In the genomic region with DNA sequence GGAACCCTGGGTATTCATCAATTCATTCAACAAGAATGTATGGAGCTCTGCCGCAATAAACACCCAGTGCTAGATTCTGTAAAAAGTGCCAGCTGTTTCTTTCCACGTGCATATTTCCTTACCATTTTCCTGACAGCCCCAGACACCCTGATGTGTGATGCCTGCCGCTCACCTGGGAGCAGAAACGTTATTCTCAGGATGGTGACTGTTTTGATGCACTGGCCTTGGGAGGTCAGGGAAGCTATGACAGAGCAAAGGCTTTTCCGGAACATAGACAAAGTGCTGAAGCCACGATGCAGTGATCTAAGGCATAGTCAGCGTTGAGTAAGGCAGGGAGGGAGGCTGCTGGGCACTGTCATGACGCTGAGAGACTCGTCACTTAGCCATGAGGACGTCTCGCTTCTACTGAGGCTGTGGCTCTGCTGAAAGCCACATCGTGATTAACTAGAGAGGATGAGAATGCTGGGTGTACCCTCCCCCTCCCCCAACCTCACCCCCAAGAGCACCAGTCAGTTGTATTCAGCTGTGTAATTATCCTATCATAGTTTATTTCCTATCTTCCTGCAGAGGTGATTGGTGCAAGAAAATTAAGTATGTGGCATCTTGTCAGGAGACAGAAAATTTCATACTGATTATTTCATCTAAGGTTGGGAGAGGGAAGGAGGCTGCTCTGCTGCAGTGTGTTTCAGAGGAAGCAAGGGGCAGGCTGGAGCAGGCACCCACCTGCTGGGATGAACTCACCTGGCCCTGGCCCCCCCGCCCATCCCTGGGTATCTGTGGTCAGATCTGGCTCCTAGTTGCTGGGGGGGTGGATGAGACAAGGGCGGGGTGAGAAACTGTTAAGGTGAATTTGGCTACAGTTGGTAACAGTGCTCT, we compare ENCODE assay signal across 8 cellular contexts. TPM values are rescaled to one million over a fixed set of nuclear protein-coding genes. Genes with fewer than 3 reads are reported as not detected.
A peak's percentile ranks its signal among the peaks of the same experiment; 100 is the strongest.
DNase-seq lines count a peak whose midpoint lies in the region; ATAC-seq and TF ChIP-seq lines count a peak whose summit lies in the region.

No MANE protein-coding gene starts in this region.

- TF ChIP-seq POLR2A in adrenal gland (IDR thresholded peaks at IDR 0.05) (no peak), right lobe of liver (IDR thresholded peaks at IDR 0.05) (no peak)

- no peak for TF ChIP-seq CTCF in OCI-LY1 (IDR thresholded peaks at IDR 0.05; ENCODE audit: low read length)
- no peak for TF ChIP-seq CTCF in adrenal gland (IDR thresholded peaks at IDR 0.05)
- TF ChIP-seq CTCF in right lobe of liver (IDR thresholded peaks at IDR 0.05): no peak

- DNase-seq in Caki2 (ENCODE audit: low read depth) (peak; percentile 82), adrenal gland (peak; percentile 56 to 83 (median 75)), right lobe of liver (no peak), mucosa of gallbladder (ENCODE audit: low spot score) (no peak), NCI-H1048 (lab: John Stamatoyannopoulos, UW) (no peak), DMS153 treated with DMSO at 0.1 percent for 48 hours (lab: John Stamatoyannopoulos, UW; ENCODE audit: unreplicated experiment) (no peak)

- in situ Hi-C loops in Caki2 (cut with HindIII; ENCODE audit: low pct_unique_long_range_greater_than_20kb, low sequenced_read_pairs): no loop called here

- H3K36me3 ChIP-seq in OCI-LY1 (ENCODE audit: insufficient read depth, low read length): no peaks in the 10 kb centered on the region
- no peaks in the 10 kb centered on the region for H3K36me3 ChIP-seq in adrenal gland (replicated peaks in 1 of 2)
- no peaks in the 10 kb centered on the region for H3K36me3 ChIP-seq in right lobe of liver

- H3K4me1 ChIP-seq in OCI-LY1 (ENCODE audit: insufficient read depth, low read length, severe bottlenecking) (peaks cover 60% of the 10 kb centered on the region), adrenal gland (replicated peaks in 1 of 2) (peaks cover 0 to 18% of the 10 kb centered on the region in 2 donors), right lobe of liver (peaks cover 0 to 3% (median 0%) of the 10 kb centered on the region in 4 donors)

- peak overlapping the region; percentile 73 for H3K9ac ChIP-seq in OCI-LY1 (ENCODE audit: low read length)

- peak overlapping the region; percentile 80; the same call in 1 of the 2 replicates for H3K4me2 ChIP-seq in OCI-LY1 (ENCODE audit: low read length)

- H3F3A ChIP-seq in OCI-LY1 (ENCODE audit: insufficient read depth, low read length): peaks cover 7% of the 10 kb centered on the region; the same call in 1 of the 2 replicates

- no peak overlapping the region for H3K4me3 ChIP-seq in OCI-LY1 (ENCODE audit: low read depth, low read length, poor library complexity, severe bottlenecking)
- no peak overlapping the region for H3K4me3 ChIP-seq in adrenal gland
- no peak overlapping the region for H3K4me3 ChIP-seq in right lobe of liver

- no peaks in the 10 kb centered on the region for H4K20me1 ChIP-seq in OCI-LY1 (ENCODE audit: insufficient read depth, low read length)

- no peaks in the 10 kb centered on the region for H3K79me2 ChIP-seq in OCI-LY1 (ENCODE audit: insufficient read depth, low read length)

- H3K27ac ChIP-seq in OCI-LY1 (ENCODE audit: low read depth, low read length, poor library complexity, severe bottlenecking) (peak overlapping the region; percentile 100), adrenal gland (peak overlapping the region in 3 of 5 donors; percentile 13 to 76 (median 64)), right lobe of liver (no peak overlapping the region)

- no peaks in the 10 kb centered on the region for H3K9me2 ChIP-seq in OCI-LY1 (ENCODE audit: low read depth, low read length)

- no peak overlapping the region for H2AFZ ChIP-seq in OCI-LY1 (ENCODE audit: low read length)

- H3K9me3 ChIP-seq in OCI-LY1 (ENCODE audit: low read length): no peaks in the 10 kb centered on the region
- no peaks in the 10 kb centered on the region for H3K9me3 ChIP-seq in adrenal gland (replicated peaks in 1 of 3)
- no peaks in the 10 kb centered on the region for H3K9me3 ChIP-seq in right lobe of liver

- intact Hi-C loops in adrenal gland (cut with DNase I): loop anchor here in 1 of 2 donors (2.0 to 10.0 kb wide), 3 partner anchors 39 to 193 kb away; a partner anchor contains a TSS
- intact Hi-C loops in right lobe of liver (cut with DNase I): loop anchor here in 1 of 2 donors (10.0 kb wide), 1 partner anchor 191 kb away; no protein-coding TSS in a partner anchor

- ATAC-seq in right lobe of liver (peak; percentile 34 to 55 (median 46)), HG03342 (IDR thresholded peaks at IDR 0.05; ENCODE audit: unreplicated experiment) (no peak)

- 20 to 30% (median 22%) methylated on average over 13 to 14 of the region's 14 CpGs for WGBS in adrenal gland, 4 donors
- 31% methylated on average over 9 of the region's 14 CpGs for WGBS in right lobe of liver (ENCODE audit: insufficient coverage, low coverage, low lambda C conversion rate, missing lambda C conversion rate)

- H3K27me3 ChIP-seq in OCI-LY1 (ENCODE audit: insufficient read depth, low read length) (no peaks in the 10 kb centered on the region), adrenal gland (no peaks in the 10 kb centered on the region), right lobe of liver (no peaks in the 10 kb centered on the region)

RNA-seq across cellular contexts. Expression of a gene that starts 48.8 kb away (rescaled TPM):
- 2.2 and 7.5 TPM in 2 replicates for total RNA-seq in Caki2 (2014; rRNA removed; shearing (Covaris generic); ENCODE audit: low replicate concordance)
- 10 to 100 TPM in 4 of 8 donors, 1 to 10 TPM in 4; 3.7 to 30.0 (median 18.2) TPM for total RNA-seq in adrenal gland
- 10 to 100 TPM in 1 of 3 donors, 1 to 10 TPM in 2; 8.7 to 34.4 (median 9.8) TPM for polyA plus RNA-seq in adrenal gland
- total RNA-seq in right lobe of liver: 10 to 100 TPM in 2 of 6 experiments, 1 to 10 TPM in 4; 5.1 to 13.3 (median 9.1) TPM
- 26.6 TPM for total RNA-seq in mucosa of gallbladder

Comparison
In these comparisons a context has a peak if more than half of its experiments do, and no peak if none do; other contexts are left out.
1. DNase-seq: peak in Caki2 (single experiment) and adrenal gland (7 of 7); none in right lobe of liver (0 of 3), mucosa of gallbladder (single experiment), NCI-H1048 (single experiment) and DMS153 treated with DMSO at 0.1 percent for 48 hours (single experiment).
2. H3K27ac ChIP-seq: peak in OCI-LY1 (single experiment) and adrenal gland (3 of 5); none in right lobe of liver (0 of 3).